Comparison of ENCODE assay signal across 1 cellular context in genomic region chr10:119104653-119105024, GRCh38.
TF ChIP-seq lines count a peak whose summit lies in the region.

No MANE protein-coding gene starts in this region.

TF ChIP-seq in HepG2, 621 proteins besides CTCF, POLR2A, EP300 and RAD21 (continued from another document and continues in another):
- TF ChIP-seq UBTF (CRISPR knock-in tag; IDR thresholded peaks at IDR 0.05) (no peak; the same call in 1 of the 2 replicates), TEAD2 (CRISPR knock-in tag; IDR thresholded peaks at IDR 0.05) (no peak), NR3C1 (CRISPR knock-in tag; IDR thresholded peaks at IDR 0.05) (no peak), CAMTA2 (CRISPR knock-in tag; IDR thresholded peaks at IDR 0.05; ENCODE audit: borderline replicate concordance) (no peak), ZNF773 (CRISPR knock-in tag; IDR thresholded peaks at IDR 0.05; ENCODE audit: borderline replicate concordance) (no peak), MTF2 (CRISPR knock-in tag; IDR thresholded peaks at IDR 0.05; ENCODE audit: borderline replicate concordance) (no peak), NFATC3 (CRISPR knock-in tag; IDR thresholded peaks at IDR 0.05) (no peak), KAT8 (CRISPR knock-in tag; IDR thresholded peaks at IDR 0.05) (no peak), GMEB1 (CRISPR knock-in tag; IDR thresholded peaks at IDR 0.05; ENCODE audit: borderline replicate concordance) (no peak), BCLAF1 (IDR thresholded peaks at IDR 0.05) (no peak), MAZ (IDR thresholded peaks at IDR 0.05; ENCODE audit: borderline replicate concordance, low read depth, low read length) (no peak), MAZ (CRISPR knock-in tag; IDR thresholded peaks at IDR 0.05; ENCODE audit: low read depth) (no peak), ZNF296 (CRISPR knock-in tag; conservative IDR thresholded peaks at IDR 0.05) (no peak), ZNF17 (CRISPR knock-in tag; IDR thresholded peaks at IDR 0.05) (no peak), ZBTB10 (CRISPR knock-in tag; IDR thresholded peaks at IDR 0.05; ENCODE audit: borderline replicate concordance) (no peak), ZNF570 (CRISPR knock-in tag; IDR thresholded peaks at IDR 0.05; ENCODE audit: borderline replicate concordance) (no peak), ZNF501 (CRISPR knock-in tag; IDR thresholded peaks at IDR 0.05) (no peak), ZFP1 (CRISPR knock-in tag; IDR thresholded peaks at IDR 0.05) (no peak), ZNF776 (CRISPR knock-in tag; IDR thresholded peaks at IDR 0.05) (no peak), ZMYM3 (CRISPR knock-in tag; IDR thresholded peaks at IDR 0.05) (peak; percentile 40; the same call in 1 of the 2 replicates), CENPX (CRISPR knock-in tag; IDR thresholded peaks at IDR 0.05) (no peak), KMT2B (CRISPR knock-in tag; IDR thresholded peaks at IDR 0.05) (no peak), BORCS8-MEF2B (CRISPR knock-in tag; IDR thresholded peaks at IDR 0.05) (no peak), ZXDC (CRISPR knock-in tag; IDR thresholded peaks at IDR 0.05) (no peak), PATZ1 (CRISPR knock-in tag; IDR thresholded peaks at IDR 0.05) (peak; percentile 40; the same call in 1 of the 2 replicates), NFE2 (CRISPR knock-in tag; IDR thresholded peaks at IDR 0.05) (no peak), TEF (CRISPR knock-in tag; IDR thresholded peaks at IDR 0.05) (no peak), ZNF687 (CRISPR knock-in tag; IDR thresholded peaks at IDR 0.05) (peak; percentile 58), SIX4 (CRISPR knock-in tag; IDR thresholded peaks at IDR 0.05) (no peak), ZBTB14 (CRISPR knock-in tag; IDR thresholded peaks at IDR 0.05) (no peak), HNRNPUL1 (IDR thresholded peaks at IDR 0.05; ENCODE audit: low read depth, low read length) (no peak), CERS6 (CRISPR knock-in tag; IDR thresholded peaks at IDR 0.05) (no peak), ZNF354B (CRISPR knock-in tag; IDR thresholded peaks at IDR 0.05) (no peak)
